In the genomic region with DNA sequence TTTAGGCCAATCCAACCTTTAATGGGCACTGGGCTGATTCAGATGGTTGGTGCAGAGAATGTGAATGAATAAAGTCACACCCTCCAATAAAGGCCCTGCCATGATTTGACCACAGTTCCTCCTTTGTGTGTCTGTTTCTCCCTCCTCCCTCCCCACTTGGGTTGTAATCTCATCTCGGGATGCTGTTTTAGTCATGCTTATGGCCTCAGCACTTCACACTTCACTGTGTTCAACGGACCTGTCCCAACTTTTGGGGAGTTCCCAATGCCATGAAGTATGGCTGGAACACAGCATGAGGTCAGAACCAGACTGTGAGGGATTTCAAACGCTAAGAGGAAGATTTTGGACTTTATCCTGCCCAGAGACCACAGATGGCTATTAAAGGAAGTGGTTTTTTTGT, we compare ENCODE assay signal across 1 cellular context.
TF ChIP-seq lines count a peak whose summit lies in the region.

No MANE protein-coding gene starts in this region.

TF ChIP-seq in K562, 482 proteins besides CTCF, POLR2A, EP300 and RAD21 (continued from another document):
- TF ChIP-seq MED1 (CRISPR knock-in tag; IDR thresholded peaks at IDR 0.05; ENCODE audit: borderline replicate concordance): no peak
